In genomic region chr7:786472-787255, GRCh38 we compare ENCODE assay signal across 8 cellular contexts.
DNase-seq lines count a peak whose midpoint lies in the region; ATAC-seq and TF ChIP-seq lines count a peak whose summit lies in the region.

No MANE protein-coding gene starts in this region.

- H3K4me3 ChIP-seq in epithelial cell of esophagus (ENCODE audit: low read length): no peak overlapping the region

- H3K36me3 Mint-ChIP-seq in nephron progenitor cell (ENCODE audit: low read depth): peaks cover 69% of the 10 kb centered on the region

- ATAC-seq in GM21526 (IDR thresholded peaks at IDR 0.05; ENCODE audit: low FRiP score, unreplicated experiment): no peak

- H3K27ac Mint-ChIP-seq in nephron progenitor cell: no peak overlapping the region

- H3K4me1 Mint-ChIP-seq in nephron progenitor cell: no peaks in the 10 kb centered on the region

- peak; percentile 1 for DNase-seq in NCI-H446 treated with DMSO at 0.1 percent for 48 hours (lab: John Stamatoyannopoulos, UW)
- peak; percentile 38 for DNase-seq in activated CD8-positive, alpha-beta memory T cell treated with anti-CD3 and anti-CD28 coated beads, Interleukin-2, amount 50 U/mL, for 24 hours (ENCODE audit: extremely low read depth)
- DNase-seq in epithelial cell of esophagus (ENCODE audit: low read depth): peak; percentile 70
- peak; percentile 82 for DNase-seq in nephron progenitor cell
- DNase-seq in stromal cell of bone marrow (ENCODE audit: low read depth): peak; percentile 33

- no peaks in the 10 kb centered on the region for H3K27me3 Mint-ChIP-seq in nephron progenitor cell (ENCODE audit: low read depth, poor library complexity)

- no peak overlapping the region for H3K4me3 Mint-ChIP-seq in nephron progenitor cell

- no peak overlapping the region; the same call in 1 of the 2 replicates for H3K27ac ChIP-seq in 22Rv1

- TF ChIP-seq CTCF in 22Rv1 (IDR thresholded peaks at IDR 0.05): peak; percentile 94
- TF ChIP-seq CTCF in GM12873 (IDR thresholded peaks at IDR 0.05; ENCODE audit: insufficient read depth, low read depth, low read length, missing control alignments): peak; percentile 88
- TF ChIP-seq CTCF in epithelial cell of esophagus (IDR thresholded peaks at IDR 0.05; ENCODE audit: insufficient read depth, low read depth, low read length, missing control alignments): peak; percentile 90
- peak; percentile 68 for TF ChIP-seq CTCF in nephron progenitor cell (IDR thresholded peaks at IDR 0.05)

- H3K9me3 Mint-ChIP-seq in nephron progenitor cell: no peaks in the 10 kb centered on the region

Comparison
In these comparisons a context has a peak if more than half of its experiments do, and no peak if none do; other contexts are left out.
1. DNase-seq: peak in every context shown above with its lines; median percentile 82 in nephron progenitor cell; 70 in epithelial cell of esophagus; 38 in activated CD8-positive, alpha-beta memory T cell treated with anti-CD3 and anti-CD28 coated beads, Interleukin-2, amount 50 U/mL, for 24 hours; 33 in stromal cell of bone marrow; 1 in NCI-H446 treated with DMSO at 0.1 percent for 48 hours.